ENCODE assay signal across 13 cellular contexts in the genomic region with DNA sequence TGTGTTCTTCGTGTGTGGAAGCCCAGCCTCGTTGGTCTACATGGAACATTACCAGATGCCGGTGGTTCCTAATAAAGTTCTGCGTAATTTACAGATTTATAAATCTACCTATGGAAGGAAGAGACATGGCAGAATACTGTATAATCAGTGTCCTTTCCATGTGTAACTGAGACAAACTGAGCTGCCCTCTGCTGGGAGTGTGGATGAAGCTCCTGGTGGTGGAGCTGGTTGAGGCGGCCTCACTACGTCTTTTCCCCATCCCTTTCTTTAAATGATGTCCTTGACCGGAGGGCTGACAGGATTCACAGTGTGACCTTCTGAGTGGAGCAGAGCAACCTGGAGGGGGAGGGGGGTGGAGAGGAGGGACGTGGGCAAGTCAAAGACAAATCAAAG.
DNase-seq lines count a peak whose midpoint lies in the region; ATAC-seq, FAIRE-seq and TF ChIP-seq lines count a peak whose summit lies in the region.
"Had no signal": no experiment of that assay in that cellular context is flagged by ENCODE, and none has a peak within 500 bp of the region (broad histone marks: within the 10 kb centered on the region; RNA-seq: fewer than 3 reads in every experiment).

No MANE protein-coding gene starts in this region.

- H3K4me1 ChIP-seq in MM.1S (ENCODE audit: low read length), result 0 out of 2 replicates have a peak, but pooled peaks cover 4% of the 10 kb centered on the region
- no peaks in the 10 kb centered on the region for H3K4me1 ChIP-seq in K562 (replicated peaks in 1 of 2; ENCODE audit: control insufficient read depth in 2 of 2, insufficient read depth in 2 of 2, low read length in 2 of 2)
- H3K4me1 ChIP-seq in keratinocyte (ENCODE audit: control insufficient read depth, extremely low read depth, insufficient read depth, low read length), result peaks cover 2% of the 10 kb centered on the region
- H3K4me1 ChIP-seq in heart left ventricle, result peaks cover 0 to 7% (median 0%) of the 10 kb centered on the region in 12 donors
- H3K4me1 ChIP-seq: Peyer's patch, right atrium auricular region had no signal

- no peak overlapping the region for H3K4me3 ChIP-seq in MM.1S (ENCODE audit: low read length)
- H3K4me3 ChIP-seq in K562, result no peak overlapping the region
- no peak overlapping the region for H3K4me3 ChIP-seq in keratinocyte (ENCODE audit: control insufficient read depth in 2 of 3, extremely low read depth in 1 of 3, insufficient read depth in 2 of 3, low read depth in 1 of 3, low read length in 3 of 3)
- H3K4me3 ChIP-seq in heart left ventricle, result no peak overlapping the region
- no peak overlapping the region for H3K4me3 ChIP-seq in dorsolateral prefrontal cortex
- H3K4me3 ChIP-seq: hepatocyte, Peyer's patch, right atrium auricular region, thoracic aorta had no signal

- in situ Hi-C loops in K562 (cut with MboI) (no loop called here), KBM-7 (cut with MboI; ENCODE audit: low pct_unique_long_range_greater_than_20kb, low sequenced_read_pairs) (no loop called here)

- dilution Hi-C loops in keratinocyte (cut with MboI; ENCODE audit: extremely low pct_ligation_motif_present, low sequenced_read_pairs), result loop anchor here (25.0 kb wide), 1 partner anchor 464 kb away; no protein-coding TSS in a partner anchor

- H3F3A ChIP-seq in MM.1S (ENCODE audit: insufficient read depth, low read length), result no peaks in the 10 kb centered on the region

- WGBS in K562 (ENCODE audit: insufficient coverage, low coverage, missing lambda C conversion rate), result 5% methylated on average over 7 of the region's 8 CpGs
- WGBS in heart left ventricle, 4 donors, result 72 to 79% (median 75%) methylated on average over 8 of the region's 8 CpGs

- no peak for TF ChIP-seq EP300 in K562 (IDR thresholded peaks at IDR 0.05; ENCODE audit: low read length)

- BruUV-seq in K562 (replicated peaks; lab: Mats Ljungman, UMichigan), result no TSS peak

- no peak for TF ChIP-seq RAD21 in K562 (CRISPR knock-in tag; conservative IDR thresholded peaks at IDR 0.05 in 1 of 2, IDR thresholded peaks at IDR 0.05 in 1 of 2)

- H3K9ac ChIP-seq in MM.1S (ENCODE audit: low read length) (no peak overlapping the region), K562 (ENCODE audit: insufficient read depth in 1 of 2, low read depth in 2 of 2, low read length in 2 of 2) (no peak overlapping the region), keratinocyte (ENCODE audit: control insufficient read depth, extremely low read depth, insufficient read depth, low read length) (no peak overlapping the region)

- H3K36me3 ChIP-seq in MM.1S (replicated peaks; ENCODE audit: insufficient read depth, low read length), result no peaks in the 10 kb centered on the region
- no peaks in the 10 kb centered on the region for H3K36me3 ChIP-seq in K562 (ENCODE audit: control insufficient read depth, insufficient read depth, low read length)
- H3K36me3 ChIP-seq in keratinocyte (ENCODE audit: control insufficient read depth in 2 of 2, extremely low read depth in 1 of 2, insufficient read depth in 2 of 2, low read length in 2 of 2), result no peaks in the 10 kb centered on the region
- no peaks in the 10 kb centered on the region for H3K36me3 ChIP-seq in heart left ventricle
- H3K36me3 ChIP-seq: Peyer's patch, right atrium auricular region, thoracic aorta had no signal

- H3K27ac ChIP-seq in C4-2B, result no peak overlapping the region
- H3K27ac ChIP-seq in MM.1S (ENCODE audit: low read length), result no peak overlapping the region
- no peak overlapping the region for H3K27ac ChIP-seq in K562 (ENCODE audit: extremely low read depth, low read depth, low read length)
- H3K27ac ChIP-seq in keratinocyte (ENCODE audit: control insufficient read depth, insufficient read depth, low read length), result no peak overlapping the region
- no peak overlapping the region for H3K27ac ChIP-seq in heart left ventricle
- no peak overlapping the region for H3K27ac ChIP-seq in dorsolateral prefrontal cortex
- H3K27ac ChIP-seq: hepatocyte, Peyer's patch, right atrium auricular region, thoracic aorta had no signal

- no peaks in the 10 kb centered on the region for H3K9me2 ChIP-seq in MM.1S (replicated peaks; ENCODE audit: insufficient read depth, low read length)

- DNase-seq in MM.1S (no peak), K562 (ENCODE audit: extremely low read depth in 1 of 4, low spot score in 3 of 4) (no peak), keratinocyte (ENCODE audit: low read depth, low spot score) (no peak), KBM-7 (no peak), heart left ventricle (no peak), dorsolateral prefrontal cortex (no peak)
- DNase-seq: activated gamma-delta T cell had no signal

- no peak for FAIRE-seq in K562 (lab: Jason Lieb, UNC)
- no peak for FAIRE-seq in keratinocyte (lab: Jason Lieb, UNC)

- TF ChIP-seq POLR2A in K562 (conservative IDR thresholded peaks at IDR 0.05) (no peak), heart left ventricle (IDR thresholded peaks at IDR 0.05) (no peak)

- H3K9me1 ChIP-seq in K562 (ENCODE audit: control insufficient read depth, insufficient read depth, low read length) (no peaks in the 10 kb centered on the region), keratinocyte (ENCODE audit: control insufficient read depth, extremely low read depth, insufficient read depth, low read length) (no peaks in the 10 kb centered on the region)

- H3K79me2 ChIP-seq in MM.1S (ENCODE audit: low read length), result no peaks in the 10 kb centered on the region
- H3K79me2 ChIP-seq in K562 (ENCODE audit: control insufficient read depth, insufficient read depth, low read length), result no peaks in the 10 kb centered on the region
- H3K79me2 ChIP-seq in keratinocyte (ENCODE audit: control insufficient read depth, insufficient read depth, low read length), result no peaks in the 10 kb centered on the region
- H3K79me2 ChIP-seq: hepatocyte had no signal

- ATAC-seq in K562 (0 out of 3 replicates have a peak, but pooled peaks have one; percentile 30), heart left ventricle (no peak)
- ATAC-seq in activated CD4-positive, CD25-positive, alpha-beta regulatory T cell treated with anti-CD3 and anti-CD28 coated beads, Interleukin-2, amount 50 U/mL, for 24 hours, result no peak

- CTCF ChIA-PET in K562 (lab: Yijun Ruan, JAX; ENCODE audit: low intra/inter-chr PET ratio), result interaction anchor here (0.6 to 1.2 kb wide), 6 partner anchors 407 to 1050 kb away, joined by 3 to 5 read pairs (median 4); no protein-coding TSS in a partner anchor

- peak overlapping the region; percentile 24; the same call in 1 of the 2 replicates for H2AFZ ChIP-seq in MM.1S (ENCODE audit: low read length)
- no peak overlapping the region for H2AFZ ChIP-seq in K562 (ENCODE audit: low read depth, low read length)
- no peak overlapping the region for H2AFZ ChIP-seq in keratinocyte (ENCODE audit: control insufficient read depth, low read length)
- H2AFZ ChIP-seq: hepatocyte had no signal

- H4K20me1 ChIP-seq in MM.1S (ENCODE audit: insufficient read depth, low read length) (no peaks in the 10 kb centered on the region), K562 (replicated peaks; ENCODE audit: control insufficient read depth, insufficient read depth, low read length) (no peaks in the 10 kb centered on the region), keratinocyte (ENCODE audit: control insufficient read depth, extremely low read depth, insufficient read depth, low read length) (no peaks in the 10 kb centered on the region)

- TF ChIP-seq CTCF in C4-2B (conservative IDR thresholded peaks at IDR 0.05), result peak; percentile 6; the same call in 1 of the 2 replicates
- no peak for TF ChIP-seq CTCF in MM.1S (IDR thresholded peaks at IDR 0.05; ENCODE audit: low read length)
- no peak for TF ChIP-seq CTCF in K562 (IDR thresholded peaks at IDR 0.05 in 2 of 3, conservative IDR thresholded peaks at IDR 0.05 in 1 of 3; ENCODE audit: insufficient read depth in 2 of 3, low read depth in 1 of 3, low read length in 3 of 3)
- peak in 2 of 3 experiments; percentile 32 to 44 for TF ChIP-seq CTCF in keratinocyte (optimal IDR thresholded peaks at IDR 0.05 in 1 of 3, IDR thresholded peaks at IDR 0.05 in 1 of 3, conservative IDR thresholded peaks at IDR 0.05 in 1 of 3; ENCODE audit: extremely low read depth in 1 of 3, insufficient read depth in 2 of 3, low read length in 3 of 3)
- TF ChIP-seq CTCF in heart left ventricle (IDR thresholded peaks at IDR 0.05), result no peak
- TF ChIP-seq CTCF in dorsolateral prefrontal cortex (IDR thresholded peaks at IDR 0.05 in 54 of 56, conservative IDR thresholded peaks at IDR 0.05 in 2 of 56; ENCODE audit: low read depth in 1 of 56, partially characterized antibody in 56 of 56), result peak in 1 of 56 donors; percentile 22

- H3K27me3 ChIP-seq in MM.1S (replicated peaks; ENCODE audit: insufficient read depth, low read length) (no peaks in the 10 kb centered on the region), K562 (ENCODE audit: control insufficient read depth in 2 of 2, insufficient read depth in 2 of 2, low read length in 2 of 2) (peaks cover 0 to under 1% of the 10 kb centered on the region in 2 experiments; a peak in 3 of 5 replicates), keratinocyte (ENCODE audit: control insufficient read depth, extremely low read depth, insufficient read depth, low read length) (peaks cover 7% of the 10 kb centered on the region), heart left ventricle (peaks cover 0 to 13% (median 0%) of the 10 kb centered on the region in 9 donors), dorsolateral prefrontal cortex (peaks cover 0 to 3% (median 0%) of the 10 kb centered on the region in 45 donors)
- H3K27me3 ChIP-seq: Peyer's patch, right atrium auricular region had no signal

- H3K9me3 ChIP-seq in MM.1S (replicated peaks; ENCODE audit: insufficient read depth, low read length) (no peaks in the 10 kb centered on the region), K562 (replicated peaks; ENCODE audit: control insufficient read depth, insufficient read depth, low read depth, low read length) (no peaks in the 10 kb centered on the region), keratinocyte (ENCODE audit: control insufficient read depth, low read depth, low read length) (no peaks in the 10 kb centered on the region), heart left ventricle (no peaks in the 10 kb centered on the region)
- H3K9me3 ChIP-seq: Peyer's patch, right atrium auricular region, thoracic aorta had no signal

- POLR2A ChIA-PET in K562 (lab: Yijun Ruan, JAX), result interaction anchor here (0.9 kb wide), 1 partner anchor 409 kb away, joined by 3 read pairs; no protein-coding TSS in a partner anchor

- H3K4me2 ChIP-seq in MM.1S (ENCODE audit: low read depth, low read length), result no peak overlapping the region; the same call in 1 of the 2 replicates
- H3K4me2 ChIP-seq in K562 (ENCODE audit: insufficient read depth, low read length), result no peak overlapping the region
- H3K4me2 ChIP-seq in keratinocyte (ENCODE audit: control insufficient read depth, extremely low read depth, insufficient read depth, low read depth, low read length), result no peak overlapping the region
- H3K4me2 ChIP-seq: hepatocyte had no signal

- intact Hi-C loops in K562 (cut with micrococcal nuclease), result loop anchor here (2.0 to 10.0 kb wide), 2 partner anchors 56 to 614 kb away; no protein-coding TSS in a partner anchor
- intact Hi-C loops in heart left ventricle (cut with DNase I), result loop anchor here (2.0 to 10.0 kb wide), 12 partner anchors 394 to 1039 kb away; no protein-coding TSS in a partner anchor
- intact Hi-C loops in dorsolateral prefrontal cortex (cut with DNase I), result loop anchor here (2.0 to 10.0 kb wide), 7 partner anchors 389 to 616 kb away; partner anchors contain the start of gene RYR3 (in 1 of the 2)

TF ChIP-seq in K562, 482 proteins besides CTCF, POLR2A, EP300 and RAD21 (continues in another document):
- no peak for TF ChIP-seq ZFP30 (CRISPR knock-in tag; IDR thresholded peaks at IDR 0.05; ENCODE audit: borderline replicate concordance)

Comparison
In these comparisons a context has a peak if more than half of its experiments do, and no peak if none do; other contexts are left out.
1. CTCF ChIP-seq: peak in C4-2B (single experiment) and keratinocyte (2 of 3); none in MM.1S (single experiment), K562 (0 of 3) and heart left ventricle (0 of 12).